Comparison of ENCODE assay signal across 9 cellular contexts in genomic region chr6:90103056-90103793, GRCh38.
DNase-seq lines count a peak whose midpoint lies in the region; ATAC-seq and TF ChIP-seq lines count a peak whose summit lies in the region.
"Had no signal": no experiment of that assay in that cellular context is flagged by ENCODE, and none has a peak within 500 bp of the region (broad histone marks: within the 10 kb centered on the region; RNA-seq: fewer than 3 reads in every experiment).

No MANE protein-coding gene starts in this region.

- no peaks in the 10 kb centered on the region for H3K79me2 ChIP-seq in HCT116 (ENCODE audit: insufficient read depth, low read length)

- H3K36me3 ChIP-seq in HCT116 (ENCODE audit: control insufficient read depth in 1 of 2, insufficient read depth in 2 of 2, low read length in 2 of 2) (no peaks in the 10 kb centered on the region), right atrium auricular region (no peaks in the 10 kb centered on the region), transverse colon (no peaks in the 10 kb centered on the region)

- H3K9ac ChIP-seq in HCT116 (ENCODE audit: low read length): no peak overlapping the region

- intact Hi-C loops in HCT116 (cut with micrococcal nuclease): no loop called here
- intact Hi-C loops in transverse colon (cut with DNase I; ENCODE audit: low total_unique reads): no loop called here

- no peak for TF ChIP-seq CTCF in HCT116 (IDR thresholded peaks at IDR 0.05 in 2 of 3, conservative IDR thresholded peaks at IDR 0.05 in 1 of 3; ENCODE audit: borderline replicate concordance in 1 of 3, insufficient read depth in 1 of 3, low read depth in 2 of 3, low read length in 2 of 3)
- TF ChIP-seq CTCF in epithelial cell of esophagus (IDR thresholded peaks at IDR 0.05; ENCODE audit: insufficient read depth, low read depth, low read length, missing control alignments): no peak
- TF ChIP-seq CTCF in right atrium auricular region (IDR thresholded peaks at IDR 0.05): no peak
- no peak for TF ChIP-seq CTCF in transverse colon (IDR thresholded peaks at IDR 0.05)

- TF ChIP-seq POLR2A in HCT116 (IDR thresholded peaks at IDR 0.05; ENCODE audit: borderline replicate concordance, extremely low read depth, insufficient read depth, insufficient read length): no peak
- no peak for TF ChIP-seq POLR2A in transverse colon (IDR thresholded peaks at IDR 0.05)

- H3K4me2 ChIP-seq in HCT116 (ENCODE audit: low read length): peak overlapping the region; percentile 54

- H3K4me3 ChIP-seq in HCT116 (replicated peaks in 1 of 2; ENCODE audit: low read depth in 1 of 2, low read length in 2 of 2) (no peak overlapping the region; a peak in 1 of 4 replicates), epithelial cell of esophagus (ENCODE audit: low read length) (no peak overlapping the region), right atrium auricular region (no peak overlapping the region), transverse colon (no peak overlapping the region)

- H3K27me3 ChIP-seq in HCT116 (ENCODE audit: insufficient read depth, low read length) (no peaks in the 10 kb centered on the region), right atrium auricular region (no peaks in the 10 kb centered on the region), transverse colon (no peaks in the 10 kb centered on the region)

- peak; percentile 72 for ATAC-seq in GM18861 (IDR thresholded peaks at IDR 0.05; ENCODE audit: unreplicated experiment)
- no peak for ATAC-seq in HCT116
- ATAC-seq: Panc1 had no signal

- POLR2A ChIA-PET in HCT116 (lab: Charles Lee): no interaction called here

- no peaks in the 10 kb centered on the region for H4K20me1 ChIP-seq in HCT116 (ENCODE audit: insufficient read depth)

- RAD21 ChIA-PET in HCT116 (lab: Charles Lee; ENCODE audit: low non-redundant PET in 1 of 2, low total read pairs in 2 of 2, uncharacterized antibody in 2 of 2, unreplicated experiment in 2 of 2): no interaction called here

- no peaks in the 10 kb centered on the region for H3K9me3 ChIP-seq in HCT116 (ENCODE audit: control insufficient read depth in 1 of 2, insufficient read depth in 1 of 2, low read depth in 1 of 2, low read length in 2 of 2)
- no peaks in the 10 kb centered on the region for H3K9me3 ChIP-seq in right atrium auricular region
- no peaks in the 10 kb centered on the region for H3K9me3 ChIP-seq in transverse colon

- H3K27ac ChIP-seq in HCT116 (ENCODE audit: low read depth, low read length) (no peak overlapping the region), right atrium auricular region (no peak overlapping the region), transverse colon (no peak overlapping the region)

- DNase-seq in HCT116 (ENCODE audit: low read depth, low spot score) (no peak), MV-4-11 (lab: John Stamatoyannopoulos, UW) (peak; percentile 69), epithelial cell of esophagus (ENCODE audit: low read depth) (peak; percentile 90), right atrium auricular region (ENCODE audit: low spot score) (no peak), NCI-H146 treated with DMSO at 0.1 percent for 48 hours (lab: John Stamatoyannopoulos, UW; ENCODE audit: unreplicated experiment) (no peak), NCI-H2107 (lab: John Stamatoyannopoulos, UW) (no peak), transverse colon (no peak)

- in situ Hi-C loops in transverse colon (cut with MboI; ENCODE audit: low pct_ligation_motif_present in 1 of 4, low pct_unique_long_range_greater_than_20kb in 1 of 4, low sequenced_read_pairs in 3 of 4): no loop called here

- WGBS in transverse colon (ENCODE audit: low coverage in 1 of 2), 2 donors: 61 to 65% methylated on average over 11 to 13 of the region's 13 CpGs

- TF ChIP-seq RAD21 in HCT116 (IDR thresholded peaks at IDR 0.05; ENCODE audit: low read depth): no peak

- H2AFZ ChIP-seq in HCT116 (ENCODE audit: low read depth, low read length, poor library complexity, severe bottlenecking): no peak overlapping the region

- TF ChIP-seq EP300 in transverse colon (IDR thresholded peaks at IDR 0.05; ENCODE audit: low read depth): no peak

- H3K4me1 ChIP-seq in HCT116 (ENCODE audit: control insufficient read depth in 1 of 2, insufficient read depth in 2 of 2, low read length in 2 of 2): peaks cover 2 to 15% of the 10 kb centered on the region in 2 experiments; a peak in 3 of 4 replicates
- peaks cover 0 to 8% of the 10 kb centered on the region in 2 donors for H3K4me1 ChIP-seq in right atrium auricular region
- peaks cover 0 to 9% (median 0%) of the 10 kb centered on the region in 4 donors for H3K4me1 ChIP-seq in transverse colon

- H3K9me2 ChIP-seq in HCT116 (ENCODE audit: insufficient read depth): no peaks in the 10 kb centered on the region

- no TSS peak for BruUV-seq in HCT116 (replicated peaks; lab: Mats Ljungman, UMichigan)

- CTCF ChIA-PET in HCT116 (lab: Charles Lee): no interaction called here

TF ChIP-seq in HCT116, 20 proteins besides CTCF, POLR2A, EP300 and RAD21:
- no peak for TF ChIP-seq ZFX (IDR thresholded peaks at IDR 0.05)
- peak; percentile 65 for TF ChIP-seq CEBPB (IDR thresholded peaks at IDR 0.05; ENCODE audit: low read depth)
- no peak for TF ChIP-seq ELF1 (IDR thresholded peaks at IDR 0.05; ENCODE audit: borderline replicate concordance, low read depth)
- no peak for TF ChIP-seq EZH2phosphoT487 (IDR thresholded peaks at IDR 0.05; ENCODE audit: borderline replicate concordance)
- TF ChIP-seq SP1 (IDR thresholded peaks at IDR 0.05; ENCODE audit: low read depth): peak; percentile 34
- TF ChIP-seq SIN3A (IDR thresholded peaks at IDR 0.05; ENCODE audit: low read depth): no peak
- TF ChIP-seq FOSL1 (IDR thresholded peaks at IDR 0.05; ENCODE audit: low read depth): peak; percentile 64
- no peak for TF ChIP-seq TCF7L2 (IDR thresholded peaks at IDR 0.05; ENCODE audit: borderline replicate concordance, extremely low read depth, insufficient read depth, insufficient read length)
- TF ChIP-seq MAX (IDR thresholded peaks at IDR 0.05): no peak
- TF ChIP-seq SRF (IDR thresholded peaks at IDR 0.05; ENCODE audit: low read depth): no peak
- peak; percentile 48; the same call in 1 of the 2 replicates for TF ChIP-seq JUND (IDR thresholded peaks at IDR 0.05)
- TF ChIP-seq POLR2AphosphoS5 (IDR thresholded peaks at IDR 0.05; ENCODE audit: low read depth, low read length): no peak
TF ChIP-seq in HCT116: peak in this region for 4.

Comparison
In these comparisons a context has a peak if more than half of its experiments do, and no peak if none do; other contexts are left out.
1. DNase-seq: peak in MV-4-11 (single experiment) and epithelial cell of esophagus (single experiment); none in HCT116 (single experiment), right atrium auricular region (single experiment), NCI-H146 treated with DMSO at 0.1 percent for 48 hours (single experiment), NCI-H2107 (single experiment) and transverse colon (single experiment).